In genomic region chr18:50627594-50628542, GRCh38 we compare ENCODE assay signal across 26 cellular contexts.
DNase-seq lines count a peak whose midpoint lies in the region; ATAC-seq and TF ChIP-seq lines count a peak whose summit lies in the region.
"Had no signal": no experiment of that assay in that cellular context is flagged by ENCODE, and none has a peak within 500 bp of the region (broad histone marks: within the 10 kb centered on the region; RNA-seq: fewer than 3 reads in every experiment).

No MANE protein-coding gene starts in this region.

- H3K27ac ChIP-seq in RWPE2 (ENCODE audit: poor library complexity, severe bottlenecking) (peak overlapping the region; percentile 34), endodermal cell (ENCODE audit: low read depth, low read length) (no peak overlapping the region), temporal lobe (ENCODE audit: low read depth, low read length) (peak overlapping the region; percentile 12)
- H3K27ac ChIP-seq: brain microvascular endothelial cell, colonic mucosa, hepatocyte, left lung, SJCRH30 had no signal

- peak; percentile 21; the same call in 1 of the 3 replicates for ATAC-seq in RWPE2 (ENCODE audit: low read depth)
- no peak for ATAC-seq in activated CD8-positive, alpha-beta memory T cell treated with anti-CD3 and anti-CD28 coated beads, Interleukin-2, amount 10 ng/mL, durations not matched to agents 7 days and 5 days
- ATAC-seq: activated T-cell treated with anti-CD3 and anti-CD28 coated beads, Interleukin-2, amount 50 U/mL, for 72 hours; left lung; naive thymus-derived CD4-positive, alpha-beta T cell; Panc1; T-cell had no signal

- H3K9me3 Mint-ChIP-seq in endodermal cell (no peaks in the 10 kb centered on the region), endothelial cell (ENCODE audit: unreplicated experiment) (no peaks in the 10 kb centered on the region)
- no peaks in the 10 kb centered on the region for H3K9me3 Mint-ChIP-seq in activated CD8-positive, alpha-beta memory T cell treated with anti-CD3 and anti-CD28 coated beads, Interleukin-2, amount 10 ng/mL, durations not matched to agents 7 days and 5 days (ENCODE audit: low read depth)
- H3K9me3 Mint-ChIP-seq: activated T-cell treated with anti-CD3 and anti-CD28 coated beads, Interleukin-2, amount 50 U/mL, for 72 hours; CD4-positive, alpha-beta T cell; T-cell had no signal

- H3K27me3 Mint-ChIP-seq in endodermal cell (ENCODE audit: insufficient read depth): peaks cover 16% of the 10 kb centered on the region
- H3K27me3 Mint-ChIP-seq in activated CD8-positive, alpha-beta memory T cell treated with anti-CD3 and anti-CD28 coated beads, Interleukin-2, amount 10 ng/mL, durations not matched to agents 7 days and 5 days: peaks cover 7% of the 10 kb centered on the region
- H3K27me3 Mint-ChIP-seq in endothelial cell (ENCODE audit: unreplicated experiment): peaks cover 2% of the 10 kb centered on the region

- DNase-seq in RWPE2 (ENCODE audit: low spot score) (no peak), endodermal cell (peak; percentile 33), islet precursor cell (peak; percentile 48), superior temporal gyrus (ENCODE audit: extremely low spot score) (no peak), endothelial cell (ENCODE audit: low spot score) (no peak)
- no peak for DNase-seq in activated CD8-positive, alpha-beta memory T cell treated with anti-CD3 and anti-CD28 coated beads, Interleukin-2, amount 10 ng/mL, durations not matched to agents 7 days and 5 days
- DNase-seq: activated CD4-positive, CD25-positive, alpha-beta regulatory T cell; activated naive CD4-positive, alpha-beta T cell; activated T-cell treated with anti-CD3 and anti-CD28 coated beads, Interleukin-2, amount 50 U/mL, for 72 hours; brain microvascular endothelial cell; CD4-positive, alpha-beta T cell; colonic mucosa; effector memory CD4-positive, alpha-beta T cell; left lung; MV-4-11; naive thymus-derived CD4-positive, alpha-beta T cell; NCI-H2171 treated with DMSO at 0.1 percent for 48 hours; NCI-H524 treated with DMSO at 0.1 percent for 48 hours; occipital lobe; SJCRH30; stimulated activated CD4-positive, alpha-beta T cell treated with anti-CD3 and anti-CD28 coated beads, Interleukin-2, amount 100 ng/mL, for 24 hours; T-cell had no signal

- H3K4me3 ChIP-seq in RWPE2 (ENCODE audit: severe bottlenecking) (no peak overlapping the region), endodermal cell (ENCODE audit: low read length) (no peak overlapping the region)
- H3K4me3 ChIP-seq: colonic mucosa, hepatocyte, left lung, SJCRH30, smooth muscle cell had no signal

- H3K4me1 Mint-ChIP-seq in endodermal cell (peaks cover 13% of the 10 kb centered on the region), endothelial cell (ENCODE audit: unreplicated experiment) (peaks cover 10% of the 10 kb centered on the region)
- H3K4me1 Mint-ChIP-seq in activated CD8-positive, alpha-beta memory T cell treated with anti-CD3 and anti-CD28 coated beads, Interleukin-2, amount 10 ng/mL, durations not matched to agents 7 days and 5 days: no peaks in the 10 kb centered on the region
- H3K4me1 Mint-ChIP-seq: naive thymus-derived CD4-positive, alpha-beta T cell; T-cell had no signal

- no peak overlapping the region for H3K9ac ChIP-seq in endodermal cell (ENCODE audit: extremely low read depth, low read length, poor library complexity, severe bottlenecking)

- no peaks in the 10 kb centered on the region for H3K36me3 Mint-ChIP-seq in endodermal cell (ENCODE audit: low read depth)
- no peaks in the 10 kb centered on the region for H3K36me3 Mint-ChIP-seq in activated CD8-positive, alpha-beta memory T cell treated with anti-CD3 and anti-CD28 coated beads, Interleukin-2, amount 10 ng/mL, durations not matched to agents 7 days and 5 days
- H3K36me3 Mint-ChIP-seq in endothelial cell (ENCODE audit: low read depth, unreplicated experiment): no peaks in the 10 kb centered on the region
- H3K36me3 Mint-ChIP-seq: naive thymus-derived CD4-positive, alpha-beta T cell; T-cell had no signal

- H3K36me3 ChIP-seq in RWPE2 (ENCODE audit: low read depth) (no peaks in the 10 kb centered on the region), endodermal cell (ENCODE audit: control insufficient read depth, insufficient read depth, low read length) (no peaks in the 10 kb centered on the region)
- H3K36me3 ChIP-seq: brain microvascular endothelial cell, colonic mucosa, left lung, SJCRH30 had no signal

- no peak for TF ChIP-seq CTCF in RWPE2 (IDR thresholded peaks at IDR 0.05; ENCODE audit: poor library complexity, severe bottlenecking)
- no peak for TF ChIP-seq CTCF in endodermal cell (conservative IDR thresholded peaks at IDR 0.05)
- TF ChIP-seq CTCF in endothelial cell (IDR thresholded peaks at IDR 0.05; ENCODE audit: unreplicated experiment): no peak

- H3K27ac Mint-ChIP-seq in endodermal cell (no peak overlapping the region), endothelial cell (ENCODE audit: unreplicated experiment) (no peak overlapping the region)
- no peak overlapping the region for H3K27ac Mint-ChIP-seq in activated CD8-positive, alpha-beta memory T cell treated with anti-CD3 and anti-CD28 coated beads, Interleukin-2, amount 10 ng/mL, durations not matched to agents 7 days and 5 days
- H3K27ac Mint-ChIP-seq: activated T-cell treated with anti-CD3 and anti-CD28 coated beads, Interleukin-2, amount 50 U/mL, for 72 hours; CD4-positive, alpha-beta T cell; T-cell had no signal

- 82 to 92% methylated on average over 7 to 16 of the region's 17 CpGs for WGBS in endodermal cell (ENCODE audit: insufficient coverage in 1 of 2, insufficient read length in 1 of 2), 2 experiments

- CTCF ChIA-PET in activated CD8-positive, alpha-beta memory T cell treated with anti-CD3 and anti-CD28 coated beads, Interleukin-2, amount 10 ng/mL, durations not matched to agents 7 days and 5 days (lab: Charles Lee): no interaction called here

- peaks cover 33% of the 10 kb centered on the region for H3K4me1 ChIP-seq in RWPE2 (ENCODE audit: insufficient read depth, poor library complexity, severe bottlenecking)
- no peaks in the 10 kb centered on the region for H3K4me1 ChIP-seq in endodermal cell (ENCODE audit: control insufficient read depth, insufficient read depth, low read length)
- H3K4me1 ChIP-seq: left lung, SJCRH30 had no signal

- H3K9me3 ChIP-seq in RWPE2 (ENCODE audit: severe bottlenecking) (no peaks in the 10 kb centered on the region), endodermal cell (ENCODE audit: control insufficient read depth, low read length) (no peaks in the 10 kb centered on the region)
- H3K9me3 ChIP-seq: colonic mucosa, left lung, SJCRH30 had no signal

- H3K27me3 ChIP-seq in RWPE2 (ENCODE audit: insufficient read depth, poor library complexity, severe bottlenecking) (no peaks in the 10 kb centered on the region), endodermal cell (ENCODE audit: control insufficient read depth, insufficient read depth, low read length, poor library complexity, severe bottlenecking) (peaks cover 2% of the 10 kb centered on the region)
- H3K27me3 ChIP-seq: brain microvascular endothelial cell, colonic mucosa, hepatocyte, left lung, SJCRH30 had no signal

- H3K4me3 Mint-ChIP-seq in endodermal cell (no peak overlapping the region), endothelial cell (ENCODE audit: unreplicated experiment) (no peak overlapping the region)
- H3K4me3 Mint-ChIP-seq in activated CD8-positive, alpha-beta memory T cell treated with anti-CD3 and anti-CD28 coated beads, Interleukin-2, amount 10 ng/mL, durations not matched to agents 7 days and 5 days: no peak overlapping the region
- H3K4me3 Mint-ChIP-seq: activated T-cell treated with anti-CD3 and anti-CD28 coated beads, Interleukin-2, amount 50 U/mL, for 72 hours; CD4-positive, alpha-beta T cell; naive thymus-derived CD4-positive, alpha-beta T cell; T-cell had no signal

Comparison
In these comparisons a context has a peak if more than half of its experiments do, and no peak if none do; other contexts are left out.
1. DNase-seq: peak in endodermal cell (single experiment) and islet precursor cell (single experiment); none in RWPE2 (single experiment), superior temporal gyrus (single experiment), activated CD8-positive, alpha-beta memory T cell treated with anti-CD3 and anti-CD28 coated beads, Interleukin-2, amount 10 ng/mL, durations not matched to agents 7 days and 5 days (single experiment) and endothelial cell (single experiment).